ENCODE assay signal across 8 cellular contexts in the genomic region with DNA sequence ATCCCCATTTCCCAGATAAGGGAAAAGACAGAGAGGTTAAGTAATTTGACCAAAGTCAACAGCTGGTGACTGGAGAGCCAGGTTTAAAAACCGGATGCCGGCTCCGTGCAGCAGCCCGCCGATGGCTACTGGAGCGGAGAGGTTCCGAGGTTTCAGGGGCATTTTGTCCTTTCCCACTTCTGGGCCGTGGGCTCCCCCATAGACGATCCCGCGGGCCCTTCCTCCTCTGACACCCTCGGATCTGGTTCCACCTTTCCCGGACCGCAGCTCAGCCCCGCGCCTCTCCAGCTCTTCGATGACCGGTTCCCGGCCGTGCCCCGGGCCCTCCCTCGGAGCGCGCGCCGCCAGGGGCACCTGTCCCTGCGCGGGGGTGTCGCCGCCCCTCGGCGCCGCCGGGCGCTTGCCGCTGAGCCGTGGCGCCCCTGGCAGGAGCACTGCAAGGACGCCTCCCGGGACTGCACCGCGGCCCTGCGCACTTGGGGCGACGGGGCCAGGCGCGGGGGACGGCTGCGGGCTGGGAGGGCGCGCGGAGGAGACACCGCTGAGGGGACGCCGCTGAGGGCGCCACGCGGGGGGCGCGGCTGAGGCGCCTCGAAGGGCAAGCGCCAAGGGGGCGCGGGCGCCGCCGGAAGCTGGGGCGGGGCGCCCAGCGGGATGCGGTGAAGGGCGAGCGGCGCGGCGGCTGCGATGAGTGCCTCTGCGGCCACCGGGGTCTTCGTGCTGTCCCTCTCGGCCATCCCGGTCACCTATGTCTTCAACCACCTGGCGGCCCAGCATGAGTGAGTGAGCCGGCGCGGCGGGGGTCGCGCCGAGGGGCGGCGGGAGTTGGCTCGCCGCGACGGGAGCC. TPM values are rescaled to one million over a fixed set of nuclear protein-coding genes. Genes with fewer than 3 reads are reported as not detected.
DNase-seq lines count a peak whose midpoint lies in the region; ATAC-seq, FAIRE-seq and TF ChIP-seq lines count a peak whose summit lies in the region.

Gene TM6SF1, plus strand, starts transcription at position 652 of the 847 bp plus-strand sequence. Its CDS starts 36 bp downstream, at position 688.

- H3K9ac ChIP-seq in keratinocyte (ENCODE audit: control insufficient read depth, extremely low read depth, insufficient read depth, low read length) = no peak within 1 kb of the TSS

- no peaks in the 10 kb centered on the region for H3K9me1 ChIP-seq in keratinocyte (ENCODE audit: control insufficient read depth, extremely low read depth, insufficient read depth, low read length)

- peak within 1 kb of the TSS; percentile 73 to 80 (median 79) for H3K4me3 Mint-ChIP-seq in brain
- H3K4me3 Mint-ChIP-seq in stimulated activated naive B cell treated with anti-CD40 and anti-IgM and Interleukin-4, amounts not matched to agents 10 μg/mL and 1 μg/mL and 100 μg/mL, for 72 hours = peak within 1 kb of the TSS; percentile 84

- peak; percentile 18 for DNase-seq in activated T-cell treated with anti-CD3 and anti-CD28 coated beads for 48 hours (ENCODE audit: low read depth)
- no peak for DNase-seq in activated T-cell treated with anti-CD3 and anti-CD28 coated beads for 4 hours
- DNase-seq in NCI-H146 (lab: John Stamatoyannopoulos, UW) = peak; percentile 37
- DNase-seq in keratinocyte (ENCODE audit: low read depth, low spot score) = no peak
- peak; percentile 5 for DNase-seq in stimulated activated naive B cell treated with anti-CD40 and anti-IgM and Interleukin-4, amounts not matched to agents 10 μg/mL and 1 μg/mL and 100 μg/mL, for 72 hours
- DNase-seq in NCI-H1092 treated with DMSO at 0.1 percent for 48 hours (lab: John Stamatoyannopoulos, UW) = no peak
- no peak for DNase-seq in inferior parietal cortex (ENCODE audit: extremely low spot score)

- no peaks in the 10 kb centered on the region for H4K20me1 ChIP-seq in keratinocyte (ENCODE audit: control insufficient read depth, extremely low read depth, insufficient read depth, low read length)

- H3K4me2 ChIP-seq in keratinocyte (ENCODE audit: control insufficient read depth, extremely low read depth, insufficient read depth, low read depth, low read length) = peak within 1 kb of the TSS; percentile 78

- dilution Hi-C loops in keratinocyte (cut with MboI; ENCODE audit: extremely low pct_ligation_motif_present, low sequenced_read_pairs) = no loop called here

- no peak for FAIRE-seq in keratinocyte (lab: Jason Lieb, UNC)

- peak within 1 kb of the TSS in 3 of 5 experiments; percentile 9 to 31 (median 13) for H3K27ac Mint-ChIP-seq in brain
- peak within 1 kb of the TSS; percentile 86 for H3K27ac Mint-ChIP-seq in stimulated activated naive B cell treated with anti-CD40 and anti-IgM and Interleukin-4, amounts not matched to agents 10 μg/mL and 1 μg/mL and 100 μg/mL, for 72 hours

- H3K36me3 ChIP-seq in keratinocyte (ENCODE audit: control insufficient read depth in 2 of 2, extremely low read depth in 1 of 2, insufficient read depth in 2 of 2, low read length in 2 of 2) = no peaks in the 10 kb centered on the region

- peak within 1 kb of the TSS; percentile 7 to 62 (median 27) for H3K4me3 ChIP-seq in keratinocyte (ENCODE audit: control insufficient read depth in 2 of 3, extremely low read depth in 1 of 3, insufficient read depth in 2 of 3, low read depth in 1 of 3, low read length in 3 of 3)

- peaks cover 16% of the 10 kb centered on the region for H3K36me3 Mint-ChIP-seq in brain
- H3K36me3 Mint-ChIP-seq in stimulated activated naive B cell treated with anti-CD40 and anti-IgM and Interleukin-4, amounts not matched to agents 10 μg/mL and 1 μg/mL and 100 μg/mL, for 72 hours = peaks cover 5% of the 10 kb centered on the region in 2 donors

- peaks cover 11% of the 10 kb centered on the region for H3K4me1 Mint-ChIP-seq in brain
- H3K4me1 Mint-ChIP-seq in stimulated activated naive B cell treated with anti-CD40 and anti-IgM and Interleukin-4, amounts not matched to agents 10 μg/mL and 1 μg/mL and 100 μg/mL, for 72 hours = peaks cover 21 to 27% of the 10 kb centered on the region in 2 donors

- TF ChIP-seq CTCF in brain (conservative IDR thresholded peaks at IDR 0.05) (no peak), keratinocyte (optimal IDR thresholded peaks at IDR 0.05 in 1 of 3, IDR thresholded peaks at IDR 0.05 in 1 of 3, conservative IDR thresholded peaks at IDR 0.05 in 1 of 3; ENCODE audit: extremely low read depth in 1 of 3, insufficient read depth in 2 of 3, low read length in 3 of 3) (no peak)

- H3K27ac ChIP-seq in keratinocyte (ENCODE audit: control insufficient read depth, insufficient read depth, low read length) = no peak within 1 kb of the TSS

- peaks cover 59% of the 10 kb centered on the region for H3K27me3 Mint-ChIP-seq in brain
- peaks cover 33 to 40% of the 10 kb centered on the region in 2 donors for H3K27me3 Mint-ChIP-seq in stimulated activated naive B cell treated with anti-CD40 and anti-IgM and Interleukin-4, amounts not matched to agents 10 μg/mL and 1 μg/mL and 100 μg/mL, for 72 hours

- H3K79me2 ChIP-seq in keratinocyte (ENCODE audit: control insufficient read depth, insufficient read depth, low read length) = no peaks in the 10 kb centered on the region

- H2AFZ ChIP-seq in keratinocyte (ENCODE audit: control insufficient read depth, low read length) = peak within 1 kb of the TSS; percentile 12

- H3K27me3 ChIP-seq in keratinocyte (ENCODE audit: control insufficient read depth, extremely low read depth, insufficient read depth, low read length) = peaks cover 41% of the 10 kb centered on the region

- ATAC-seq in stimulated activated naive B cell treated with anti-CD40 and anti-IgM and Interleukin-4, amounts not matched to agents 10 μg/mL and 1 μg/mL and 100 μg/mL, for 72 hours (replicated peaks) = peak; percentile 36 to 41

- H3K9me3 ChIP-seq in keratinocyte (ENCODE audit: control insufficient read depth, low read depth, low read length) = no peaks in the 10 kb centered on the region

- peaks cover 0 to 12% (median 0%) of the 10 kb centered on the region in 5 experiments for H3K9me3 Mint-ChIP-seq in brain
- peaks cover 0 to 2% of the 10 kb centered on the region in 2 donors for H3K9me3 Mint-ChIP-seq in stimulated activated naive B cell treated with anti-CD40 and anti-IgM and Interleukin-4, amounts not matched to agents 10 μg/mL and 1 μg/mL and 100 μg/mL, for 72 hours

- H3K4me1 ChIP-seq in keratinocyte (ENCODE audit: control insufficient read depth, extremely low read depth, insufficient read depth, low read length) = no peaks in the 10 kb centered on the region

RNA-seq across cellular contexts. Expression of gene TM6SF1, which starts in this region (rescaled TPM):
- polyA plus RNA-seq in brain (ENCODE audit: insufficient read depth, low read depth, low replicate concordance) (2.7 TPM), keratinocyte (0.05 TPM in 1 of 3 replicates, not detected in the others)
- not detected for polyA plus RNA-seq in keratinocyte (2011; ENCODE audit: low read depth)
- 0.05 TPM in 1 of 2 replicates, not detected in the other for polyA plus RNA-seq in keratinocyte (2011; cell fraction: cytosol; rRNA removed)
- polyA plus RNA-seq in keratinocyte (2011; cell fraction: nucleus; rRNA removed) = not detected in 2 replicates
- not detected in 2 replicates for polyA plus RNA-seq in keratinocyte (2012; ENCODE audit: low replicate concordance)
- polyA minus RNA-seq in keratinocyte = not detected in 3 replicates
- polyA minus RNA-seq in keratinocyte (2011; cell fraction: cytosol; rRNA and poly(A)+ RNA removed) = not detected
- polyA minus RNA-seq in keratinocyte (2011; cell fraction: nucleus; rRNA and poly(A)+ RNA removed) = not detected in 2 replicates

Comparison
In these comparisons a context has a peak if more than half of its experiments do, and no peak if none do; other contexts are left out.
1. DNase-seq: peak in activated T-cell treated with anti-CD3 and anti-CD28 coated beads for 48 hours (single experiment), NCI-H146 (single experiment) and stimulated activated naive B cell treated with anti-CD40 and anti-IgM and Interleukin-4, amounts not matched to agents 10 μg/mL and 1 μg/mL and 100 μg/mL, for 72 hours (single experiment); none in activated T-cell treated with anti-CD3 and anti-CD28 coated beads for 4 hours (single experiment), keratinocyte (single experiment), NCI-H1092 treated with DMSO at 0.1 percent for 48 hours (single experiment) and inferior parietal cortex (single experiment).